10 cellular contexts compared by ENCODE assay signal in the genomic region with DNA sequence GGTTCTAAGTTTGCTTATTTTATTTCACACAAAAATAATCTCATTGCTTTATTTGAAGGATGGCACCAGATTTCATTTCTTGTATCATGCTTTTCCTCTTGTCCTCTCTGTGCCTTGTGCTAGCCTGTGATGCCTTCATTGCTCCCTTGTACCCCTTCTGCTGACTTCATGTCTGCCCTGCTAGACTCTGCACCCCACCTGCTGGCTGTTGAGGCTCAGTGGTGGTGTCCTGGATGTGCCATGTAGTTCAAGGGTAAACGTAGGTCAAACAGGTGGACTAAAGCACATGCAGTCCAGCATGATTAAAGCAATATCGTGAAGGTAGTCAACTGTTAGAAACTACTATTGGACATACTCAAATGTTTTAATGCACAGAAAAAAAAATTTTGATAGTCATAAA. TPM values are rescaled to one million over a fixed set of nuclear protein-coding genes. Genes with fewer than 3 reads are reported as not detected.
DNase-seq lines count a peak whose midpoint lies in the region; FAIRE-seq and TF ChIP-seq lines count a peak whose summit lies in the region.
"Had no signal": no experiment of that assay in that cellular context is flagged by ENCODE, and none has a peak within 500 bp of the region (broad histone marks: within the 10 kb centered on the region; RNA-seq: fewer than 3 reads in every experiment).

No MANE protein-coding gene starts in this region.

- H3K4me1 ChIP-seq in breast epithelium, result no peaks in the 10 kb centered on the region
- no peaks in the 10 kb centered on the region for H3K4me1 ChIP-seq in MM.1S (ENCODE audit: low read length)
- H3K4me1 ChIP-seq in endothelial cell of umbilical vein (ENCODE audit: control insufficient read depth, extremely low read depth, insufficient read depth, low read length), result no peaks in the 10 kb centered on the region
- H3K4me1 ChIP-seq in CD4-positive, alpha-beta memory T cell (ENCODE audit: insufficient read depth, low read length), result no peaks in the 10 kb centered on the region

- H3K9me2 ChIP-seq in MM.1S (replicated peaks; ENCODE audit: insufficient read depth, low read length), result no peaks in the 10 kb centered on the region

- H3K9me3 ChIP-seq in breast epithelium (no peaks in the 10 kb centered on the region), MM.1S (replicated peaks; ENCODE audit: insufficient read depth, low read length) (no peaks in the 10 kb centered on the region), endothelial cell of umbilical vein (replicated peaks; ENCODE audit: control insufficient read depth, insufficient read depth, low read length) (no peaks in the 10 kb centered on the region)
- no peaks in the 10 kb centered on the region for H3K9me3 ChIP-seq in CD4-positive, alpha-beta memory T cell (ENCODE audit: control insufficient read depth in 1 of 2, low read length in 2 of 2)

- TF ChIP-seq POLR2A in breast epithelium (IDR thresholded peaks at IDR 0.05) (no peak), endothelial cell of umbilical vein (IDR thresholded peaks at IDR 0.05; ENCODE audit: low read depth, low read length) (no peak)

- H3K4me3 Mint-ChIP-seq in MCF 10A (ENCODE audit: unreplicated experiment), result no peak overlapping the region
- no peak overlapping the region for H3K4me3 Mint-ChIP-seq in CD4-positive, alpha-beta memory T cell

- intact Hi-C loops in MCF 10A (cut with micrococcal nuclease), result loop anchor here (2.0 to 10.0 kb wide), 3 partner anchors 49 to 1263 kb away; partner anchors contain the start of genes KLHL42 and MANSC4
- intact Hi-C loops in breast epithelium (cut with DNase I; ENCODE audit: low total_unique reads), result no loop called here
- intact Hi-C loops in endothelial cell of umbilical vein (cut with micrococcal nuclease), result loop anchor here (10.0 kb wide), 1 partner anchor 1233 kb away; no protein-coding TSS in a partner anchor
- intact Hi-C loops in CD4-positive, alpha-beta memory T cell (cut with micrococcal nuclease), result loop anchor here (5.0 kb wide), 2 partner anchors 110 to 1140 kb away; no protein-coding TSS in a partner anchor

- CTCF ChIA-PET in MCF 10A (lab: Yijun Ruan, JAX) (interaction anchor here (0.5 to 5.9 kb wide), 15 partner anchors 10 to 1237 kb away, joined by 3 to 75 read pairs (median 5); no protein-coding TSS in a partner anchor), endothelial cell of umbilical vein (lab: Charles Lee) (interaction anchor here (0.5 to 8.5 kb wide), 35 partner anchors 9 to 1270 kb away, joined by 3 to 141 read pairs (median 4); partner anchors contain the start of genes KLHL42 and MANSC4)
- CTCF ChIA-PET in CD4-positive, alpha-beta memory T cell (lab: Charles Lee; ENCODE audit: partially characterized antibody), result interaction anchor here (1.0 to 6.4 kb wide), 4 partner anchors 14 to 208 kb away, joined by 3 to 63 read pairs (median 18); no protein-coding TSS in a partner anchor

- no peaks in the 10 kb centered on the region for H3F3A ChIP-seq in MM.1S (ENCODE audit: insufficient read depth, low read length)

- H3K27me3 ChIP-seq in breast epithelium (no peaks in the 10 kb centered on the region), MM.1S (replicated peaks; ENCODE audit: insufficient read depth, low read length) (no peaks in the 10 kb centered on the region), endothelial cell of umbilical vein (ENCODE audit: control insufficient read depth in 2 of 2, insufficient read depth in 2 of 2, low read length in 2 of 2) (no peaks in the 10 kb centered on the region)
- H3K27me3 ChIP-seq in CD4-positive, alpha-beta memory T cell (ENCODE audit: insufficient read depth, low read length), result no peaks in the 10 kb centered on the region

- H3K4me2 ChIP-seq in MM.1S (ENCODE audit: low read depth, low read length), result no peak overlapping the region
- H3K4me2 ChIP-seq in endothelial cell of umbilical vein (ENCODE audit: insufficient read depth, low read length), result no peak overlapping the region

- H3K27ac ChIP-seq in breast epithelium (no peak overlapping the region), MM.1S (ENCODE audit: low read length) (no peak overlapping the region), endothelial cell of umbilical vein (ENCODE audit: insufficient read depth, low read depth, low read length) (no peak overlapping the region)
- H3K27ac ChIP-seq in CD4-positive, alpha-beta memory T cell (ENCODE audit: low read depth, low read length), result no peak overlapping the region

- no peaks in the 10 kb centered on the region for H3K9me3 Mint-ChIP-seq in MCF 10A (ENCODE audit: unreplicated experiment)
- H3K9me3 Mint-ChIP-seq in CD4-positive, alpha-beta memory T cell, result no peaks in the 10 kb centered on the region

- H3K36me3 ChIP-seq in breast epithelium (peaks cover 2% of the 10 kb centered on the region), MM.1S (replicated peaks; ENCODE audit: insufficient read depth, low read length) (peaks cover 9% of the 10 kb centered on the region; the same call in 1 of the 2 replicates), endothelial cell of umbilical vein (ENCODE audit: control insufficient read depth in 2 of 2, extremely low read depth in 1 of 2, insufficient read depth in 2 of 2, low read length in 2 of 2) (peaks cover 3% of the 10 kb centered on the region in 2 experiments)
- peaks cover 6% of the 10 kb centered on the region for H3K36me3 ChIP-seq in CD4-positive, alpha-beta memory T cell (ENCODE audit: insufficient read depth, low read length)

- dilution Hi-C loops in endothelial cell of umbilical vein (cut with MboI; ENCODE audit: extremely low pct_ligation_motif_present, low sequenced_read_pairs), result no loop called here

- POLR2A ChIA-PET in MCF 10A (lab: Yijun Ruan, JAX), result interaction anchor here (1.8 kb wide), 1 partner anchor 48 kb away, joined by 5 read pairs; the partner anchor contains the start of genes KLHL42 and MANSC4
- POLR2A ChIA-PET in endothelial cell of umbilical vein (lab: Charles Lee), result interaction anchor here (0.7 kb wide), 1 partner anchor 398 kb away, joined by 3 read pairs; no protein-coding TSS in a partner anchor
- POLR2A ChIA-PET in CD4-positive, alpha-beta memory T cell (lab: Charles Lee; ENCODE audit: partially characterized antibody), result no interaction called here

- DNase-seq in MCF 10A (ENCODE audit: unreplicated experiment) (peak; percentile 28), breast epithelium (ENCODE audit: low spot score in 2 of 2) (no peak), MM.1S (peak; percentile 52), endothelial cell of umbilical vein (ENCODE audit: low read depth, low spot score) (no peak), urothelium cell line (ENCODE audit: low spot score) (peak; percentile 22), epidermal melanocyte (ENCODE audit: insufficient read length, low spot score) (no peak)
- DNase-seq in CD4-positive, alpha-beta memory T cell, result no peak
- no peak for DNase-seq in activated CD4-positive, CD25-positive, alpha-beta regulatory T cell (lab: John Stamatoyannopoulos, UW)
- DNase-seq: NCI-H187 had no signal

- peaks cover 56% of the 10 kb centered on the region for H3K36me3 Mint-ChIP-seq in MCF 10A (ENCODE audit: insufficient read depth, unreplicated experiment)
- peaks cover 32 to 60% of the 10 kb centered on the region in 2 donors for H3K36me3 Mint-ChIP-seq in CD4-positive, alpha-beta memory T cell

- no peak overlapping the region for H2AFZ ChIP-seq in MM.1S (ENCODE audit: low read length)
- no peak overlapping the region for H2AFZ ChIP-seq in endothelial cell of umbilical vein (ENCODE audit: low read depth, low read length)

- BruUV-seq in MCF 10A (replicated peaks; lab: Mats Ljungman, UMichigan), result no TSS peak
- no TSS peak for BruUV-seq in endothelial cell of umbilical vein (replicated peaks; lab: Mats Ljungman, UMichigan)

- FAIRE-seq in endothelial cell of umbilical vein (lab: Jason Lieb, UNC), result no peak
- peak; percentile 79 for FAIRE-seq in urothelium cell line (lab: Jason Lieb, UNC)

- H4K20me1 ChIP-seq in MM.1S (ENCODE audit: insufficient read depth, low read length), result no peaks in the 10 kb centered on the region
- H4K20me1 ChIP-seq in endothelial cell of umbilical vein (replicated peaks; ENCODE audit: control insufficient read depth, extremely low read depth, insufficient read depth, low read length), result no peaks in the 10 kb centered on the region

- H3K9me1 ChIP-seq in endothelial cell of umbilical vein (replicated peaks; ENCODE audit: control insufficient read depth, extremely low read depth, insufficient read depth, low read length), result no peaks in the 10 kb centered on the region

- H3K9ac ChIP-seq in MM.1S (ENCODE audit: low read length) (no peak overlapping the region), endothelial cell of umbilical vein (replicated peaks; ENCODE audit: extremely low read depth, insufficient read depth, low read length) (no peak overlapping the region)

- no peak for TF ChIP-seq CTCF in MCF 10A (IDR thresholded peaks at IDR 0.05; ENCODE audit: unreplicated experiment)
- no peak for TF ChIP-seq CTCF in breast epithelium (IDR thresholded peaks at IDR 0.05)
- TF ChIP-seq CTCF in MM.1S (IDR thresholded peaks at IDR 0.05; ENCODE audit: low read length), result peak; percentile 53
- TF ChIP-seq CTCF in endothelial cell of umbilical vein (IDR thresholded peaks at IDR 0.05; ENCODE audit: extremely low read depth in 1 of 2, insufficient read depth in 1 of 2, low read depth in 1 of 2, low read length in 2 of 2), result peak; percentile 6 to 9

- no peak overlapping the region for H3K27ac Mint-ChIP-seq in MCF 10A (ENCODE audit: low read depth, unreplicated experiment)
- H3K27ac Mint-ChIP-seq in CD4-positive, alpha-beta memory T cell, result no peak overlapping the region

- H3K79me2 ChIP-seq in MM.1S (ENCODE audit: low read length) (peaks cover 5% of the 10 kb centered on the region; the same call in 1 of the 2 replicates), endothelial cell of umbilical vein (ENCODE audit: control insufficient read depth, insufficient read depth, low read length) (peaks cover 2% of the 10 kb centered on the region)

- peaks cover 5% of the 10 kb centered on the region for H3K4me1 Mint-ChIP-seq in MCF 10A (ENCODE audit: insufficient read depth, unreplicated experiment)
- peaks cover 0 to 5% (median 0%) of the 10 kb centered on the region in 4 donors for H3K4me1 Mint-ChIP-seq in CD4-positive, alpha-beta memory T cell

- no peaks in the 10 kb centered on the region for H3K27me3 Mint-ChIP-seq in MCF 10A (ENCODE audit: insufficient read depth, unreplicated experiment)
- no peaks in the 10 kb centered on the region for H3K27me3 Mint-ChIP-seq in CD4-positive, alpha-beta memory T cell

- no peak overlapping the region for H3K4me3 ChIP-seq in breast epithelium
- no peak overlapping the region for H3K4me3 ChIP-seq in MM.1S (ENCODE audit: low read length)
- no peak overlapping the region for H3K4me3 ChIP-seq in endothelial cell of umbilical vein (replicated peaks in 1 of 3; ENCODE audit: insufficient read depth in 1 of 3, low read depth in 1 of 3, low read length in 3 of 3)
- H3K4me3 ChIP-seq in CD4-positive, alpha-beta memory T cell (ENCODE audit: low read length in 2 of 2), result no peak overlapping the region

RNA-seq across cellular contexts. Expression of gene MRPS35, which starts 21.6 kb away (rescaled TPM):
- total RNA-seq in MCF 10A (2022), result 63.8 and 69.0 TPM in 2 replicates
- total RNA-seq in breast epithelium, result 10 to 100 TPM; 37.7 to 64.1 (median 43.5) TPM
- total RNA-seq in endothelial cell of umbilical vein, result 38.2 and 38.6 TPM in 2 replicates
- polyA plus RNA-seq in endothelial cell of umbilical vein, result 17.3 and 22.7 TPM in 2 replicates
- polyA plus RNA-seq in endothelial cell of umbilical vein (2011; cell fraction: cytosol; rRNA removed), result 44.8 and 48.3 TPM in 2 replicates
- 20.6 and 23.1 TPM in 2 replicates for polyA plus RNA-seq in endothelial cell of umbilical vein (2011; cell fraction: nucleus; rRNA removed)
- polyA plus RNA-seq in endothelial cell of umbilical vein (2012), result 42.6 and 56.7 TPM in 2 replicates
- polyA minus RNA-seq in endothelial cell of umbilical vein, result 10.8 and 13.2 TPM in 2 replicates
- polyA minus RNA-seq in endothelial cell of umbilical vein (2011; cell fraction: cytosol; rRNA and poly(A)+ RNA removed), result 80.6 TPM
- 6.1 and 9.0 TPM in 2 replicates for polyA minus RNA-seq in endothelial cell of umbilical vein (2011; cell fraction: nucleus; rRNA and poly(A)+ RNA removed)
- 10 to 100 TPM; 20.3 to 21.1 TPM for total RNA-seq in CD4-positive, alpha-beta memory T cell
- 10 to 100 TPM; 61.3 to 69.8 TPM for polyA plus RNA-seq in CD4-positive, alpha-beta memory T cell

RNA-seq across cellular contexts. Expression of gene REP15, which starts 36.0 kb away (rescaled TPM):
- total RNA-seq in MCF 10A (2022), result 0.86 and 1.3 TPM in 2 replicates
- total RNA-seq in breast epithelium, result 1 to 10 TPM in 2 of 3 donors, under 1 TPM in 1; 0.64 to 3.3 (median 1.8) TPM
- 4.3 and 4.8 TPM in 2 replicates for total RNA-seq in endothelial cell of umbilical vein
- 0.51 and 0.94 TPM in 2 replicates for polyA plus RNA-seq in endothelial cell of umbilical vein
- 0.83 and 0.94 TPM in 2 replicates for polyA plus RNA-seq in endothelial cell of umbilical vein (2011; cell fraction: cytosol; rRNA removed)
- 3.4 and 4.5 TPM in 2 replicates for polyA plus RNA-seq in endothelial cell of umbilical vein (2011; cell fraction: nucleus; rRNA removed)
- polyA plus RNA-seq in endothelial cell of umbilical vein (2012), result 1.3 and 2.2 TPM in 2 replicates
- polyA minus RNA-seq in endothelial cell of umbilical vein, result 2.0 and 3.0 TPM in 2 replicates
- not detected for polyA minus RNA-seq in endothelial cell of umbilical vein (2011; cell fraction: cytosol; rRNA and poly(A)+ RNA removed)
- 7.4 and 8.3 TPM in 2 replicates for polyA minus RNA-seq in endothelial cell of umbilical vein (2011; cell fraction: nucleus; rRNA and poly(A)+ RNA removed)
- not detected for total RNA-seq in CD4-positive, alpha-beta memory T cell
- polyA plus RNA-seq in CD4-positive, alpha-beta memory T cell, result under 1 TPM in 1 of 2 donors, not detected in 1; 0.47 TPM

RNA-seq across cellular contexts. Expression of gene KLHL42, which starts 47.8 kb away (rescaled TPM):
- total RNA-seq in MCF 10A (2022) (32.5 and 37.6 TPM in 2 replicates), breast epithelium (10 to 100 TPM; 20.6 to 32.3 (median 30.8) TPM), endothelial cell of umbilical vein (36.2 and 36.5 TPM in 2 replicates)
- 20.1 and 22.2 TPM in 2 replicates for polyA plus RNA-seq in endothelial cell of umbilical vein
- 11.8 and 12.7 TPM in 2 replicates for polyA plus RNA-seq in endothelial cell of umbilical vein (2011; cell fraction: cytosol; rRNA removed)
- 54.7 and 65.3 TPM in 2 replicates for polyA plus RNA-seq in endothelial cell of umbilical vein (2011; cell fraction: nucleus; rRNA removed)
- polyA plus RNA-seq in endothelial cell of umbilical vein (2012), result 15.1 and 19.1 TPM in 2 replicates
- polyA minus RNA-seq in endothelial cell of umbilical vein, result 64.7 and 78.9 TPM in 2 replicates
- 15.8 TPM for polyA minus RNA-seq in endothelial cell of umbilical vein (2011; cell fraction: cytosol; rRNA and poly(A)+ RNA removed)
- polyA minus RNA-seq in endothelial cell of umbilical vein (2011; cell fraction: nucleus; rRNA and poly(A)+ RNA removed), result 50.1 and 56.0 TPM in 2 replicates
- 10 to 100 TPM; 19.4 to 20.5 TPM for total RNA-seq in CD4-positive, alpha-beta memory T cell
- polyA plus RNA-seq in CD4-positive, alpha-beta memory T cell, result 10 to 100 TPM; 10.8 to 12.6 TPM

RNA-seq across cellular contexts. Expression of gene MANSC4, which starts 47.8 kb away (rescaled TPM):
- not detected in 2 replicates for total RNA-seq in MCF 10A (2022)
- under 1 TPM in 1 of 3 donors, not detected in 2; 0.73 TPM for total RNA-seq in breast epithelium
- total RNA-seq in endothelial cell of umbilical vein, result 0.65 TPM in 1 of 2 replicates, not detected in the other
- 0.11 TPM in 1 of 2 replicates, not detected in the other for polyA plus RNA-seq in endothelial cell of umbilical vein
- 0.22 and 0.30 TPM in 2 replicates for polyA plus RNA-seq in endothelial cell of umbilical vein (2011; cell fraction: cytosol; rRNA removed)
- 0.24 and 0.68 TPM in 2 replicates for polyA plus RNA-seq in endothelial cell of umbilical vein (2011; cell fraction: nucleus; rRNA removed)
- 0.35 TPM in 1 of 2 replicates, not detected in the other for polyA plus RNA-seq in endothelial cell of umbilical vein (2012)
- 0.29 TPM in 1 of 2 replicates, not detected in the other for polyA minus RNA-seq in endothelial cell of umbilical vein
- polyA minus RNA-seq in endothelial cell of umbilical vein (2011; cell fraction: cytosol; rRNA and poly(A)+ RNA removed), result not detected
- 0.72 TPM in 1 of 2 replicates, not detected in the other for polyA minus RNA-seq in endothelial cell of umbilical vein (2011; cell fraction: nucleus; rRNA and poly(A)+ RNA removed)
- total RNA-seq in CD4-positive, alpha-beta memory T cell, result not detected
- polyA plus RNA-seq in CD4-positive, alpha-beta memory T cell, result under 1 TPM in 1 of 2 donors, not detected in 1; 0.32 TPM
- total RNA-seq: Daoy had no signal

Comparison
In these comparisons a context has a peak if more than half of its experiments do, and no peak if none do; other contexts are left out.
1. DNase-seq: peak in MCF 10A (single experiment), MM.1S (single experiment) and urothelium cell line (single experiment); none in breast epithelium (0 of 2), endothelial cell of umbilical vein (single experiment), epidermal melanocyte (single experiment), CD4-positive, alpha-beta memory T cell (0 of 5) and activated CD4-positive, CD25-positive, alpha-beta regulatory T cell (0 of 4).
2. CTCF ChIP-seq: peak in MM.1S (single experiment) and endothelial cell of umbilical vein (2 of 2); none in MCF 10A (single experiment) and breast epithelium (0 of 3).